ENCODE assay signal across 1 cellular context in the genomic region with DNA sequence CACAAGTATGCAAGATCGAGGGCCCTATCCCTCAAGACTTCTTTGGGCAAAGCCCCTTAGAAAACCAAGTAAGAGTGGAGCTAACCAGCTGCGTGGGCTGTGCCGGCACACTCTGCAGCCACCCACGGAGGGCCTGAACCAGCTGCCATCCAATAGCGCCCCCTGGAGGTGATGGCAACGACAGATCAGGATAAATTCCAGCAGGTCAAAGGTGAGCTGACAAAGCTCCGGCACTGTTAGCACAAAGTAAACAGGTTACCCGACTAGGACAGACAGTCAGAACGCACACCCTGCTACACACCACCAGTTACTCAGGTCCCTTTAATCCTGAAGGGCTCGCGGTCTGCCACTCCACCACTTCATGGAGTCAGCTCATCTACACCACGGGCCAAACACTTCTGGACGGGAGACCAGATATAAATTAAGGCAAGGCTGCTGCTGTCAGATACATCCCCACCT.
TF ChIP-seq lines count a peak whose summit lies in the region.

No MANE protein-coding gene starts in this region.

TF ChIP-seq in HepG2, 621 proteins besides CTCF, POLR2A, EP300 and RAD21 (continues in another document):
- TF ChIP-seq ZNF264 (CRISPR knock-in tag; IDR thresholded peaks at IDR 0.05): no peak; the same call in none of the 2 replicates
- TF ChIP-seq ZNF143 (CRISPR knock-in tag; IDR thresholded peaks at IDR 0.05): no peak
- TF ChIP-seq BCL6 (CRISPR knock-in tag; IDR thresholded peaks at IDR 0.05): peak; percentile 54; the same call in 1 of the 2 replicates
- no peak for TF ChIP-seq ZNF282 (IDR thresholded peaks at IDR 0.05; ENCODE audit: partially characterized antibody)
- no peak for TF ChIP-seq U2AF1 (optimal IDR thresholded peaks at IDR 0.05; ENCODE audit: low read depth, low read length)
- TF ChIP-seq, protein P1, sequence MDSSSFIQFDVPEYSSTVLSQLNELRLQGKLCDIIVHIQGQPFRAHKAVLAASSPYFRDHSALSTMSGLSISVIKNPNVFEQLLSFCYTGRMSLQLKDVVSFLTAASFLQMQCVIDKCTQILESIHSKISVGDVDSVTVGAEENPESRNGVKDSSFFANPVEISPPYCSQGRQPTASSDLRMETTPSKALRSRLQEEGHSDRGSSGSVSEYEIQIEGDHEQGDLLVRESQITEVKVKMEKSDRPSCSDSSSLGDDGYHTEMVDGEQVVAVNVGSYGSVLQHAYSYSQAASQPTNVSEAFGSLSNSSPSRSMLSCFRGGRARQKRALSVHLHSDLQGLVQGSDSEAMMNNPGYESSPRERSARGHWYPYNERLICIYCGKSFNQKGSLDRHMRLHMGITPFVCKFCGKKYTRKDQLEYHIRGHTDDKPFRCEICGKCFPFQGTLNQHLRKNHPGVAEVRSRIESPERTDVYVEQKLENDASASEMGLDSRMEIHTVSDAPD (CRISPR knock-in tag; IDR thresholded peaks at IDR 0.05): 0 out of 2 replicates have a peak, but pooled peaks have one; percentile 57
- TF ChIP-seq REL (CRISPR knock-in tag; conservative IDR thresholded peaks at IDR 0.05): no peak
- TF ChIP-seq SALL2 (CRISPR knock-in tag; IDR thresholded peaks at IDR 0.05): no peak
- TF ChIP-seq, protein P2, sequence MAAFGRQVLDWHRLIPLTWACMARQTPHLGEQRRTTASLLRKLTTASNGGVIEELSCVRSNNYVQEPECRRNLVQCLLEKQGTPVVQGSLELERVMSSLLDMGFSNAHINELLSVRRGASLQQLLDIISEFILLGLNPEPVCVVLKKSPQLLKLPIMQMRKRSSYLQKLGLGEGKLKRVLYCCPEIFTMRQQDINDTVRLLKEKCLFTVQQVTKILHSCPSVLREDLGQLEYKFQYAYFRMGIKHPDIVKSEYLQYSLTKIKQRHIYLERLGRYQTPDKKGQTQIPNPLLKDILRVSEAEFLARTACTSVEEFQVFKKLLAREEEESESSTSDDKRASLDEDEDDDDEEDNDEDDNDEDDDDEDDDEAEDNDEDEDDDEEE (CRISPR knock-in tag; IDR thresholded peaks at IDR 0.05): 0 out of 2 replicates have a peak, but pooled peaks have one; percentile 64
- TF ChIP-seq, protein P3, sequence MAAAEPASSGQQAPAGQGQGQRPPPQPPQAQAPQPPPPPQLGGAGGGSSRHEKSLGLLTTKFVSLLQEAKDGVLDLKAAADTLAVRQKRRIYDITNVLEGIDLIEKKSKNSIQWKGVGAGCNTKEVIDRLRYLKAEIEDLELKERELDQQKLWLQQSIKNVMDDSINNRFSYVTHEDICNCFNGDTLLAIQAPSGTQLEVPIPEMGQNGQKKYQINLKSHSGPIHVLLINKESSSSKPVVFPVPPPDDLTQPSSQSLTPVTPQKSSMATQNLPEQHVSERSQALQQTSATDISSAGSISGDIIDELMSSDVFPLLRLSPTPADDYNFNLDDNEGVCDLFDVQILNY (CRISPR knock-in tag; conservative IDR thresholded peaks at IDR 0.05): no peak
- no peak for TF ChIP-seq MTF1 (CRISPR knock-in tag; IDR thresholded peaks at IDR 0.05)
- TF ChIP-seq ZNF335 (CRISPR knock-in tag; IDR thresholded peaks at IDR 0.05): 0 out of 2 replicates have a peak, but pooled peaks have one; percentile 50
- TF ChIP-seq ETV6 (CRISPR knock-in tag; conservative IDR thresholded peaks at IDR 0.05): no peak
- TF ChIP-seq, protein P4, sequence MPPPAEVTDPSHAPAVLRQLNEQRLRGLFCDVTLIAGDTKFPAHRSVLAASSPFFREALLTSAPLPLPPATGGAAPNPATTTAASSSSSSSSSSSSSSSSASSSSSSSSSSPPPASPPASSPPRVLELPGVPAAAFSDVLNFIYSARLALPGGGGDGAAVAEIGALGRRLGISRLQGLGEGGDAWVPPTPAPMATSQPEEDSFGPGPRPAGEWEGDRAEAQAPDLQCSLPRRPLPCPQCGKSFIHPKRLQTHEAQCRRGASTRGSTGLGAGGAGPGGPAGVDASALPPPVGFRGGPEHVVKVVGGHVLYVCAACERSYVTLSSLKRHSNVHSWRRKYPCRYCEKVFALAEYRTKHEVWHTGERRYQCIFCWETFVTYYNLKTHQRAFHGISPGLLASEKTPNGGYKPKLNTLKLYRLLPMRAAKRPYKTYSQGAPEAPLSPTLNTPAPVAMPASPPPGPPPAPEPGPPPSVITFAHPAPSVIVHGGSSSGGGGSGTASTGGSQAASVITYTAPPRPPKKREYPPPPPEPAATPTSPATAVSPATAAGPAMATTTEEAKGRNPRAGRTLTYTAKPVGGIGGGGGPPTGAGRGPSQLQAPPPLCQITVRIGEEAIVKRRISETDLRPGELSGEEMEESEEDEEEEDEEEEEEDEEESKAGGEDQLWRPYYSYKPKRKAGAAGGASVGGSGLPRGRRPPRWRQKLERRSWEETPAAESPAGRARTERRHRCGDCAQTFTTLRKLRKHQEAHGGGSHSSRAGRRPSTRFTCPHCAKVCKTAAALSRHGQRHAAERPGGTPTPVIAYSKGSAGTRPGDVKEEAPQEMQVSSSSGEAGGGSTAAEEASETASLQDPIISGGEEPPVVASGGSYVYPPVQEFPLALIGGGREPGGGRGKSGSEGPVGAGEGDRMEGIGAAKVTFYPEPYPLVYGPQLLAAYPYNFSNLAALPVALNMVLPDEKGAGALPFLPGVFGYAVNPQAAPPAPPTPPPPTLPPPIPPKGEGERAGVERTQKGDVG (CRISPR knock-in tag; IDR thresholded peaks at IDR 0.05; ENCODE audit: borderline replicate concordance): no peak
- no peak for TF ChIP-seq JDP2 (CRISPR knock-in tag; IDR thresholded peaks at IDR 0.05; ENCODE audit: borderline replicate concordance)
- no peak for TF ChIP-seq ZNF382 (CRISPR knock-in tag; IDR thresholded peaks at IDR 0.05; ENCODE audit: borderline replicate concordance)
- TF ChIP-seq, protein P5, sequence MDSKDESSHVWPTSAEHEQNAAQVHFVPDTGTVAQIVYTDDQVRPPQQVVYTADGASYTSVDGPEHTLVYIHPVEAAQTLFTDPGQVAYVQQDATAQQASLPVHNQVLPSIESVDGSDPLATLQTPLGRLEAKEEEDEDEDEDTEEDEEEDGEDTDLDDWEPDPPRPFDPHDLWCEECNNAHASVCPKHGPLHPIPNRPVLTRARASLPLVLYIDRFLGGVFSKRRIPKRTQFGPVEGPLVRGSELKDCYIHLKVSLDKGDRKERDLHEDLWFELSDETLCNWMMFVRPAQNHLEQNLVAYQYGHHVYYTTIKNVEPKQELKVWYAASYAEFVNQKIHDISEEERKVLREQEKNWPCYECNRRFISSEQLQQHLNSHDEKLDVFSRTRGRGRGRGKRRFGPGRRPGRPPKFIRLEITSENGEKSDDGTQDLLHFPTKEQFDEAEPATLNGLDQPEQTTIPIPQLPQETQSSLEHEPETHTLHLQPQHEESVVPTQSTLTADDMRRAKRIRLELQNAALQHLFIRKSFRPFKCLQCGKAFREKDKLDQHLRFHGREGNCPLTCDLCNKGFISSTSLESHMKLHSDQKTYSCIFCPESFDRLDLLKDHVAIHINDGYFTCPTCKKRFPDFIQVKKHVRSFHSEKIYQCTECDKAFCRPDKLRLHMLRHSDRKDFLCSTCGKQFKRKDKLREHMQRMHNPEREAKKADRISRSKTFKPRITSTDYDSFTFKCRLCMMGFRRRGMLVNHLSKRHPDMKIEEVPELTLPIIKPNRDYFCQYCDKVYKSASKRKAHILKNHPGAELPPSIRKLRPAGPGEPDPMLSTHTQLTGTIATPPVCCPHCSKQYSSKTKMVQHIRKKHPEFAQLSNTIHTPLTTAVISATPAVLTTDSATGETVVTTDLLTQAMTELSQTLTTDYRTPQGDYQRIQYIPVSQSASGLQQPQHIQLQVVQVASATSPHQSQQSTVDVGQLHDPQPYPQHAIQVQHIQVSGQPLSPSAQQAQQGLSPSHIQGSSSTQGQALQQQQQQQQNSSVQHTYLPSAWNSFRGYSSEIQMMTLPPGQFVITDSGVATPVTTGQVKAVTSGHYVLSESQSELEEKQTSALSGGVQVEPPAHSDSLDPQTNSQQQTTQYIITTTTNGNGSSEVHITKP (CRISPR knock-in tag; IDR thresholded peaks at IDR 0.05; ENCODE audit: low read depth): no peak
- no peak for TF ChIP-seq SRSF1 (optimal IDR thresholded peaks at IDR 0.05; ENCODE audit: low read depth, low read length)
- TF ChIP-seq, protein P6, sequence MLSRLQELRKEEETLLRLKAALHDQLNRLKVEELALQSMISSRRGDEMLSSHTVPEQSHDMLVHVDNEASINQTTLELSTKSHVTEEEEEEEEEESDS (CRISPR knock-in tag; IDR thresholded peaks at IDR 0.05; ENCODE audit: borderline replicate concordance): no peak
- TF ChIP-seq ZNF446 (CRISPR knock-in tag; IDR thresholded peaks at IDR 0.05): no peak
- TF ChIP-seq, protein P7, sequence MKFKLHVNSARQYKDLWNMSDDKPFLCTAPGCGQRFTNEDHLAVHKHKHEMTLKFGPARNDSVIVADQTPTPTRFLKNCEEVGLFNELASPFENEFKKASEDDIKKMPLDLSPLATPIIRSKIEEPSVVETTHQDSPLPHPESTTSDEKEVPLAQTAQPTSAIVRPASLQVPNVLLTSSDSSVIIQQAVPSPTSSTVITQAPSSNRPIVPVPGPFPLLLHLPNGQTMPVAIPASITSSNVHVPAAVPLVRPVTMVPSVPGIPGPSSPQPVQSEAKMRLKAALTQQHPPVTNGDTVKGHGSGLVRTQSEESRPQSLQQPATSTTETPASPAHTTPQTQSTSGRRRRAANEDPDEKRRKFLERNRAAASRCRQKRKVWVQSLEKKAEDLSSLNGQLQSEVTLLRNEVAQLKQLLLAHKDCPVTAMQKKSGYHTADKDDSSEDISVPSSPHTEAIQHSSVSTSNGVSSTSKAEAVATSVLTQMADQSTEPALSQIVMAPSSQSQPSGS (CRISPR knock-in tag; IDR thresholded peaks at IDR 0.05): peak; percentile 68; the same call in 1 of the 2 replicates
- no peak for TF ChIP-seq KLF11 (CRISPR knock-in tag; IDR thresholded peaks at IDR 0.05)
- TF ChIP-seq ZNF160 (CRISPR knock-in tag; IDR thresholded peaks at IDR 0.05): no peak
- peak; percentile 71; the same call in 1 of the 2 replicates for TF ChIP-seq MEIS2 (CRISPR knock-in tag; IDR thresholded peaks at IDR 0.05)
- TF ChIP-seq ZNF253 (CRISPR knock-in tag; IDR thresholded peaks at IDR 0.05; ENCODE audit: borderline replicate concordance): no peak
- TF ChIP-seq NR1H2 (CRISPR knock-in tag; IDR thresholded peaks at IDR 0.05; ENCODE audit: borderline replicate concordance, low read depth): no peak
- 0 out of 2 replicates have a peak, but pooled peaks have one; percentile 22 for TF ChIP-seq ZKSCAN1 (IDR thresholded peaks at IDR 0.05; ENCODE audit: low read length)
- peak; percentile 77; the same call in 1 of the 2 replicates for TF ChIP-seq HNF4G (IDR thresholded peaks at IDR 0.05; ENCODE audit: borderline replicate concordance, low read depth, low read length)
- TF ChIP-seq HNF4G (CRISPR knock-in tag; IDR thresholded peaks at IDR 0.05; ENCODE audit: borderline replicate concordance, low read depth): peak; percentile 56; the same call in 1 of the 2 replicates
- TF ChIP-seq ZBTB1 (CRISPR knock-in tag; IDR thresholded peaks at IDR 0.05; ENCODE audit: borderline replicate concordance): no peak
- no peak for TF ChIP-seq ZFP41 (CRISPR knock-in tag; IDR thresholded peaks at IDR 0.05; ENCODE audit: borderline replicate concordance)
- TF ChIP-seq, protein P8, sequence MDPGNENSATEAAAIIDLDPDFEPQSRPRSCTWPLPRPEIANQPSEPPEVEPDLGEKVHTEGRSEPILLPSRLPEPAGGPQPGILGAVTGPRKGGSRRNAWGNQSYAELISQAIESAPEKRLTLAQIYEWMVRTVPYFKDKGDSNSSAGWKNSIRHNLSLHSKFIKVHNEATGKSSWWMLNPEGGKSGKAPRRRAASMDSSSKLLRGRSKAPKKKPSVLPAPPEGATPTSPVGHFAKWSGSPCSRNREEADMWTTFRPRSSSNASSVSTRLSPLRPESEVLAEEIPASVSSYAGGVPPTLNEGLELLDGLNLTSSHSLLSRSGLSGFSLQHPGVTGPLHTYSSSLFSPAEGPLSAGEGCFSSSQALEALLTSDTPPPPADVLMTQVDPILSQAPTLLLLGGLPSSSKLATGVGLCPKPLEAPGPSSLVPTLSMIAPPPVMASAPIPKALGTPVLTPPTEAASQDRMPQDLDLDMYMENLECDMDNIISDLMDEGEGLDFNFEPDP (CRISPR knock-in tag; conservative IDR thresholded peaks at IDR 0.05): no peak
- no peak for TF ChIP-seq NAIF1 (CRISPR knock-in tag; IDR thresholded peaks at IDR 0.05; ENCODE audit: borderline replicate concordance)
- TF ChIP-seq, protein P9, sequence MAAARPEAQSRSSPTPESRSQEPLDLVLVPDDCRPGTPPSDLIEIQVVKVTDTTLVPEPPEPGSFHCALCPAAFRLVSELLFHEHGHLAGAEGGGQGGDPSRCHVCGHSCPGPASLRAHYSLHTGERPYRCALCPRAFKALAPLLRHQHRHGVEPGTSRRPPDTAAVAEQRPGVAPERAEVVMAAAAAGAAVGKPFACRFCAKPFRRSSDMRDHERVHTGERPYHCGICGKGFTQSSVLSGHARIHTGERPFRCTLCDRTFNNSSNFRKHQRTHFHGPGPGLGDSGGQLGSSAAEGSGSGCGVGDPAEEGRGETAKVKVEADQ (CRISPR knock-in tag; IDR thresholded peaks at IDR 0.05; ENCODE audit: borderline replicate concordance): peak; percentile 88; the same call in 1 of the 2 replicates
- 0 out of 2 replicates have a peak, but pooled peaks have one; percentile 28 for TF ChIP-seq ZNF225 (CRISPR knock-in tag; IDR thresholded peaks at IDR 0.05)
- TF ChIP-seq ZFP82 (CRISPR knock-in tag; IDR thresholded peaks at IDR 0.05; ENCODE audit: borderline replicate concordance): no peak
- TF ChIP-seq ATF7 (IDR thresholded peaks at IDR 0.05): no peak
- TF ChIP-seq ATF7 (CRISPR knock-in tag; IDR thresholded peaks at IDR 0.05): no peak
- TF ChIP-seq ZNF850 (CRISPR knock-in tag; conservative IDR thresholded peaks at IDR 0.05): no peak
- TF ChIP-seq CEBPG (CRISPR knock-in tag; IDR thresholded peaks at IDR 0.05): no peak
- peak; percentile 57 for TF ChIP-seq ZNF12 (CRISPR knock-in tag; IDR thresholded peaks at IDR 0.05)
- peak; percentile 68; the same call in 1 of the 2 replicates for TF ChIP-seq ZNF567 (CRISPR knock-in tag; IDR thresholded peaks at IDR 0.05; ENCODE audit: borderline replicate concordance)
